In the genomic region with DNA sequence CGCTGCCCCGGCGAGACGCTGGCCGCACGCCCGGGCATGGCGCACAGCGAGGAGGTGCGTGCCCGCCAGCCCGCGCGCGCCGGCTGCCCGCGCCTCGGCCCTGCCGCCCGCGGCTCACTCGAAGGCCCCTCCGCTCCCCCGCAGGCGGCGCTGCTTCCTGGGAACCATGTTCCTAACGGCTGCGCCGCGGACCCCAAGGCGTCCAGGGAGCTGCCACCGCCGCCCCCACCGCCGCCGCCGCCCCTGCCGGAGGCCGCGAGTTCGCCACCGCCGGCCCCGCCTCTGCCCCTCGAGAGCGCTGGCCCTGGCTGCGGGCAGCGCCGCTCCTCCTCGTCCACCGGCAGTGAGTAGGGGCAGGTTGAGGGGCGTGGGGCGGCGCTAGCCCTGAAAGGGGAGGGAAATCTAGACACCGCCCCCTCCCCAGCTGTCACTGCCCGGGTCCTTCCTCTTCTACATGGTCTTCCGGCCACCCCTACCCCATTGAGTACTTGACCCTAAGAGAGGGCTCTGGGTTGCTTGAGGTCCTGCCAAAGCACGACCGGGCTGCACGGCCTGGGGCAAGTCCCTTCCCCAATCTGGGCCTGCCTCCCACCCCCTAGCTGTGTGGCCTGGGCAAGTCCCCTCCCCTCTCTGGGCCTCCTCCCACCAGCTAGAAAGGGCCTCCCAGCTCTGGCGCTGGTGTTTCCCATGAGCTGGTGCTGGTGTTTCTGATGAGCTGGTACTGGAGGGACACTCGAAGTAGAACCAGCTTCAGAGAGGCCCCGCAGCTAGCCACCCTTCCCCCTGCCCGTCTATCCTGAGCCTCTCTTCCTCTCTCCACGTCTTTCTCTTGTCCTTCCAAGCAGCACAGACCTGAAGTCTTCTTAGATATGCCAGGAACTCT, we compare ENCODE assay signal across 1 cellular context.
A peak's percentile ranks its signal among the peaks of the same experiment; 100 is the strongest.
TF ChIP-seq lines count a peak whose summit lies in the region.

No MANE protein-coding gene starts in this region.

TF ChIP-seq in liver, 16 proteins besides CTCF, POLR2A, EP300 and RAD21:
- peak; percentile 60 for TF ChIP-seq SP1 (IDR thresholded peaks at IDR 0.05)
- TF ChIP-seq HNF4A (conservative IDR thresholded peaks at IDR 0.05) = peak in 1 of 2 donors; percentile 29
- TF ChIP-seq RXRA (IDR thresholded peaks at IDR 0.05) = peak; percentile 43 to 70
- no peak for TF ChIP-seq YY1 (IDR thresholded peaks at IDR 0.05)
